Comparison of ENCODE assay signal across 15 cellular contexts in the genomic region with DNA sequence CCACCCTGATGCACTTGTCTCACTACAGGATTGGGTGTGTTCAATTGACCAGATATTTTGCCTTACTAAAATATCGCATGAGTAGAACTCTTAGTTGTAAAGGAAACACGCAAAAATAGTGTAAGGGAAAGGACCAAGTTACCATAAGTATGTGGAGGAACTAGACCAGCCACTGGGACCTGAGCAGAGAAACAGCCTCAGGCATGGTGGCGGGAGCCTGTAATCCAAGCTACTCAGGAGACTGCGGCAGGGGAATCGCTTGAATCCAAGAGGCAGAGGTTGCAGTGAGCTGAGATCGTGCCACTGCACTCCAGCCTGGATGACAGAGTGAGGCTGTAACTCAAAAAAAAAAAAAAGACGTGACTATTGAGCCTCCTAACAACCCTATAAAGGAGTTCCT.
"Had no signal": no experiment of that assay in that cellular context is flagged by ENCODE, and none has a peak within 500 bp of the region (broad histone marks: within the 10 kb centered on the region; RNA-seq: fewer than 3 reads in every experiment).

No MANE protein-coding gene starts in this region.

- H3K27ac Mint-ChIP-seq: natural killer cell; stimulated activated naive B cell treated with anti-CD40 and anti-IgM and Interleukin-4, amounts not matched to agents 10 μg/mL and 1 μg/mL and 100 μg/mL, for 72 hours; stimulated activated naive CD8-positive, alpha-beta T cell treated with anti-CD3 and anti-CD28 coated beads, Interleukin-15, amount 100 ng/mL, for 72 hours had no signal

- H3K27me3 ChIP-seq: dorsolateral prefrontal cortex, heart left ventricle, transverse colon had no signal

- H3K4me3 Mint-ChIP-seq: natural killer cell; stimulated activated naive B cell treated with anti-CD40 and anti-IgM and Interleukin-4, amounts not matched to agents 10 μg/mL and 1 μg/mL and 100 μg/mL, for 72 hours; stimulated activated naive CD8-positive, alpha-beta T cell treated with anti-CD3 and anti-CD28 coated beads, Interleukin-15, amount 100 ng/mL, for 72 hours had no signal

- H2AFZ ChIP-seq: parathyroid adenoma had no signal

- H3K79me2 ChIP-seq: parathyroid adenoma had no signal

- H3K4me3 ChIP-seq: dorsolateral prefrontal cortex, heart left ventricle, psoas muscle, thoracic aorta, transverse colon had no signal

- H3K36me3 Mint-ChIP-seq: natural killer cell had no signal

- H3K9ac ChIP-seq: parathyroid adenoma had no signal

- H3K4me1 ChIP-seq: psoas muscle had no signal

- DNase-seq: cortex of kidney; dorsolateral prefrontal cortex; effector CD8-positive, alpha-beta T cell; heart left ventricle; hypothalamus; natural killer cell; psoas muscle; retina; stimulated activated CD4-positive, alpha-beta T cell treated with anti-CD3 and anti-CD28 coated beads, Interleukin-2, amount 100 ng/mL, for 24 hours; stimulated activated CD4-positive, alpha-beta T cell treated with anti-CD3 and anti-CD28 coated beads, Interleukin-4, amount 100 ng/mL, for 4 hours; stimulated activated naive B cell treated with anti-CD40 and anti-IgM and Interleukin-4, amounts not matched to agents 10 μg/mL and 1 μg/mL and 100 μg/mL, for 72 hours; stimulated activated naive CD8-positive, alpha-beta T cell treated with anti-CD3 and anti-CD28 coated beads, Interleukin-15, amount 100 ng/mL, for 72 hours; transverse colon had no signal

- H3K27ac ChIP-seq: dorsolateral prefrontal cortex, heart left ventricle, parathyroid adenoma, psoas muscle, thoracic aorta, transverse colon had no signal

- H3K4me1 Mint-ChIP-seq: stimulated activated naive B cell treated with anti-CD40 and anti-IgM and Interleukin-4, amounts not matched to agents 10 μg/mL and 1 μg/mL and 100 μg/mL, for 72 hours; stimulated activated naive CD8-positive, alpha-beta T cell treated with anti-CD3 and anti-CD28 coated beads, Interleukin-15, amount 100 ng/mL, for 72 hours had no signal

- H3K36me3 ChIP-seq: heart left ventricle, thoracic aorta, transverse colon had no signal
